8 cellular contexts compared by ENCODE assay signal in the genomic region with DNA sequence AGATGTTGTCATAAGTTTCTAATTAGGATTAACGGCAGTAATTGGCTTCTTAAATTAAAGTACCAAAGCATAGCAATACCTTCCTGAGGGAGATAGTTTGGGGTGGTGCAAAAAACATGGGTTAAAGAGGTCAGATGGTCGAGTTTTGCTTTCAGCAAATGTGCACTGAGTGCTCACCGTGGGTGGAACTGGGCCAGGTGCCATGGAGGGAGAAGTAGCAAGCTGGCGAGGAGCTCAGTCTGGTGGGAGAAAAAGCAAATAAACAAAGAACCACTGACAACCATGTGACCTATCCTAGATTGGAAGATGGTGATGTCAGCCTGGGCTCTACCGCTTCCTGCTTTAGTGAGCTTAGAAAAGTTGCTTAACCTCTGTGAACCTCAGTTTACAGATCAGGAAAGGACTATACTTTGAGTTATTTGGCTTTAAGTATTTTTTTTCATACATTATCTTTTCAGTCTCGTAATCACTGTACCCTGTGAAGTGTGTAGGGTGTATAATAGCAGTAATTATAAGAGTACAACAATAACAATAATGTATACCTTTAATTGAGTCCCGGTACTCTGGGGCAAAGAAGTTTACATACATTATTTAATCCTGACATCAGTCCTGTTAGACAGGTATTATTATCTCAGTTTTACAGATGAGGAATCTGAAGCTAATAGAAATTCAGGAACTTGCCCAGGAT.
DNase-seq lines count a peak whose midpoint lies in the region; ATAC-seq and TF ChIP-seq lines count a peak whose summit lies in the region.

No MANE protein-coding gene starts in this region.

- peaks cover 30 to 52% (median 43%) of the 10 kb centered on the region in 4 donors for H3K4me1 Mint-ChIP-seq in CD4-positive, alpha-beta memory T cell
- peaks cover 51% of the 10 kb centered on the region for H3K4me1 Mint-ChIP-seq in activated naive CD8-positive, alpha-beta T cell treated with anti-CD3 and anti-CD28 coated beads, Interleukin-2, amount 50 U/mL, for 24 hours

- POLR2A ChIA-PET in CD4-positive, alpha-beta memory T cell (lab: Charles Lee; ENCODE audit: partially characterized antibody), result interaction anchor here (0.7 to 5.0 kb wide), 28 partner anchors 9 to 116 kb away, joined by 3 to 91 read pairs (median 7); a partner anchor contains a TSS

- CTCF ChIA-PET in CD4-positive, alpha-beta memory T cell (lab: Charles Lee; ENCODE audit: partially characterized antibody), result interaction anchor here (0.6 to 3.8 kb wide), 30 partner anchors 9 to 1627 kb away, joined by 3 to 72 read pairs (median 6); a partner anchor contains a TSS

- no peaks in the 10 kb centered on the region for H3K27me3 Mint-ChIP-seq in CD4-positive, alpha-beta memory T cell
- no peaks in the 10 kb centered on the region for H3K27me3 Mint-ChIP-seq in activated naive CD8-positive, alpha-beta T cell treated with anti-CD3 and anti-CD28 coated beads, Interleukin-2, amount 50 U/mL, for 24 hours

- H3K27ac Mint-ChIP-seq in CD4-positive, alpha-beta memory T cell, result peak overlapping the region; percentile 78 to 98 (median 95)
- peak overlapping the region; percentile 45 for H3K27ac Mint-ChIP-seq in activated naive CD8-positive, alpha-beta T cell treated with anti-CD3 and anti-CD28 coated beads, Interleukin-2, amount 50 U/mL, for 24 hours

- H3K27ac ChIP-seq in CD4-positive, alpha-beta memory T cell (ENCODE audit: low read depth, low read length), result peak overlapping the region; percentile 48
- H3K27ac ChIP-seq in sigmoid colon, result peak overlapping the region; percentile 65 to 80 (median 70)

- H3K36me3 Mint-ChIP-seq in CD4-positive, alpha-beta memory T cell, result no peaks in the 10 kb centered on the region
- H3K36me3 Mint-ChIP-seq in activated naive CD8-positive, alpha-beta T cell treated with anti-CD3 and anti-CD28 coated beads, Interleukin-2, amount 50 U/mL, for 24 hours (ENCODE audit: low read depth), result no peaks in the 10 kb centered on the region

- peaks cover 36% of the 10 kb centered on the region for H3K4me1 ChIP-seq in CD4-positive, alpha-beta memory T cell (ENCODE audit: insufficient read depth, low read length)
- peaks cover 0 to 39% (median 38%) of the 10 kb centered on the region in 4 donors for H3K4me1 ChIP-seq in sigmoid colon

- peak in 1 of 4 donors; percentile 55 for TF ChIP-seq EP300 in sigmoid colon (IDR thresholded peaks at IDR 0.05)

- peaks cover 0 to 2% (median 0%) of the 10 kb centered on the region in 8 donors for H3K9me3 Mint-ChIP-seq in CD4-positive, alpha-beta memory T cell
- H3K9me3 Mint-ChIP-seq in activated naive CD8-positive, alpha-beta T cell treated with anti-CD3 and anti-CD28 coated beads, Interleukin-2, amount 50 U/mL, for 24 hours, result no peaks in the 10 kb centered on the region

- peak; percentile 55 to 70 (median 63) for DNase-seq in CD4-positive, alpha-beta memory T cell
- DNase-seq in NCI-H774 (lab: John Stamatoyannopoulos, UW), result peak; percentile 36
- peak; percentile 45 for DNase-seq in activated naive CD8-positive, alpha-beta T cell treated with anti-CD3 and anti-CD28 coated beads, Interleukin-2, amount 50 U/mL, for 24 hours
- peak; percentile 75 for DNase-seq in Right ventricle myocardium inferior (ENCODE audit: missing footprints)
- peak; percentile 84 for DNase-seq in sigmoid colon
- no peak for DNase-seq in RKO (ENCODE audit: low spot score)

- intact Hi-C loops in CD4-positive, alpha-beta memory T cell (cut with micrococcal nuclease), result loop anchor here (1.0 to 2.0 kb wide), 3 partner anchors 52 to 116 kb away; no protein-coding TSS in a partner anchor
- intact Hi-C loops in Right ventricle myocardium inferior (cut with DNase I), result no loop called here
- intact Hi-C loops in sigmoid colon (cut with DNase I), result loop anchor here (5.0 kb wide), 1 partner anchor 70 kb away; a partner anchor contains a TSS

- ATAC-seq in GM19043 (IDR thresholded peaks at IDR 0.05; ENCODE audit: low read depth, unreplicated experiment) (peak; percentile 53), HG03378 (IDR thresholded peaks at IDR 0.05; ENCODE audit: unreplicated experiment) (peak; percentile 69), Right ventricle myocardium inferior (peak; percentile 70)
- ATAC-seq in activated naive CD8-positive, alpha-beta T cell treated with anti-CD3 and anti-CD28 coated beads, Interleukin-2, amount 50 U/mL, for 24 hours, result peak; percentile 60

- H3K27me3 ChIP-seq in CD4-positive, alpha-beta memory T cell (ENCODE audit: insufficient read depth, low read length), result no peaks in the 10 kb centered on the region
- H3K27me3 ChIP-seq in sigmoid colon, result no peaks in the 10 kb centered on the region

- WGBS in sigmoid colon, 2 donors, result 14 to 25% methylated on average over 7 of the region's 7 CpGs

- TF ChIP-seq POLR2A in sigmoid colon (IDR thresholded peaks at IDR 0.05), result no peak

- H3K4me3 ChIP-seq in CD4-positive, alpha-beta memory T cell (ENCODE audit: low read length in 2 of 2), result no peak overlapping the region
- H3K4me3 ChIP-seq in sigmoid colon, result no peak overlapping the region

- no peak for TF ChIP-seq CTCF in sigmoid colon (IDR thresholded peaks at IDR 0.05)

- H3K36me3 ChIP-seq in CD4-positive, alpha-beta memory T cell (ENCODE audit: insufficient read depth, low read length), result no peaks in the 10 kb centered on the region
- H3K36me3 ChIP-seq in sigmoid colon, result peaks cover 0 to 15% (median 0%) of the 10 kb centered on the region in 4 donors

- no peaks in the 10 kb centered on the region for H3K9me3 ChIP-seq in CD4-positive, alpha-beta memory T cell (ENCODE audit: control insufficient read depth in 1 of 2, low read length in 2 of 2)
- no peaks in the 10 kb centered on the region for H3K9me3 ChIP-seq in sigmoid colon

- H3K4me3 Mint-ChIP-seq in CD4-positive, alpha-beta memory T cell, result peak overlapping the region in 7 of 8 donors; percentile 64 to 89 (median 80)
- peak overlapping the region; percentile 30 for H3K4me3 Mint-ChIP-seq in activated naive CD8-positive, alpha-beta T cell treated with anti-CD3 and anti-CD28 coated beads, Interleukin-2, amount 50 U/mL, for 24 hours
